Comparison of ENCODE assay signal across 1 cellular context in genomic region chr2:114496959-114497358, GRCh38.
TF ChIP-seq lines count a peak whose summit lies in the region.

No MANE protein-coding gene starts in this region.

TF ChIP-seq in H1, 55 proteins besides CTCF, POLR2A, EP300 and RAD21 (continued from another document):
- no peak for TF ChIP-seq RBBP5 (IDR thresholded peaks at IDR 0.05; ENCODE audit: borderline replicate concordance, low read depth, low read length)
- TF ChIP-seq SRF (IDR thresholded peaks at IDR 0.05; ENCODE audit: low read depth, low read length) = no peak
- no peak for TF ChIP-seq KDM1A (IDR thresholded peaks at IDR 0.05; ENCODE audit: borderline replicate concordance, low read length)
- no peak for TF ChIP-seq SIX5 (IDR thresholded peaks at IDR 0.05; ENCODE audit: low read depth, low read length)
- TF ChIP-seq USF2 (IDR thresholded peaks at IDR 0.05; ENCODE audit: low read length) = no peak
- no peak for TF ChIP-seq JUND (IDR thresholded peaks at IDR 0.05; ENCODE audit: low read length)
TF ChIP-seq in H1: peak in this region for 0.
